ENCODE assay signal across 3 cellular contexts in genomic region chr6:35018184-35018523, GRCh38.
TF ChIP-seq lines count a peak whose summit lies in the region.

No MANE protein-coding gene starts in this region.

TF ChIP-seq in liver, 16 proteins besides CTCF, POLR2A, EP300 and RAD21 (continued from another document):
- TF ChIP-seq EGR1 (IDR thresholded peaks at IDR 0.05; ENCODE audit: low read depth in 2 of 2) (no peak), TAF1 (conservative IDR thresholded peaks at IDR 0.05) (no peak), REST (IDR thresholded peaks at IDR 0.05) (no peak), JUND (IDR thresholded peaks at IDR 0.05) (no peak), GABPA (IDR thresholded peaks at IDR 0.05 in 1 of 2, conservative IDR thresholded peaks at IDR 0.05 in 1 of 2) (no peak), FOXA2 (IDR thresholded peaks at IDR 0.05) (no peak), SP1 (IDR thresholded peaks at IDR 0.05) (no peak), NR2F2 (IDR thresholded peaks at IDR 0.05) (no peak), FOXA1 (IDR thresholded peaks at IDR 0.05) (no peak), YY1 (IDR thresholded peaks at IDR 0.05) (no peak), ZBTB33 (IDR thresholded peaks at IDR 0.05) (no peak), RXRA (IDR thresholded peaks at IDR 0.05) (no peak)

TF ChIP-seq in HepG2, 621 proteins besides CTCF, POLR2A, EP300 and RAD21:
- TF ChIP-seq THAP9 (CRISPR knock-in tag; IDR thresholded peaks at IDR 0.05; ENCODE audit: borderline replicate concordance) (no peak), EHMT2 (IDR thresholded peaks at IDR 0.05; ENCODE audit: borderline replicate concordance, low read depth, low read length) (no peak), ZNF432 (CRISPR knock-in tag; IDR thresholded peaks at IDR 0.05; ENCODE audit: borderline replicate concordance) (no peak), SP4 (CRISPR knock-in tag; IDR thresholded peaks at IDR 0.05) (no peak), SOX13 (IDR thresholded peaks at IDR 0.05) (no peak), SOX13 (CRISPR knock-in tag; conservative IDR thresholded peaks at IDR 0.05 in 1 of 2, IDR thresholded peaks at IDR 0.05 in 1 of 2) (no peak), ZNF609 (CRISPR knock-in tag; IDR thresholded peaks at IDR 0.05; ENCODE audit: borderline replicate concordance) (no peak), HES4 (CRISPR knock-in tag; IDR thresholded peaks at IDR 0.05; ENCODE audit: borderline replicate concordance) (no peak), PITX1 (CRISPR knock-in tag; IDR thresholded peaks at IDR 0.05) (no peak), HMGXB3 (CRISPR knock-in tag; IDR thresholded peaks at IDR 0.05; ENCODE audit: borderline replicate concordance) (no peak), ZNF383 (CRISPR knock-in tag; IDR thresholded peaks at IDR 0.05; ENCODE audit: borderline replicate concordance) (no peak), ZMYM2 (CRISPR knock-in tag; IDR thresholded peaks at IDR 0.05) (no peak), ASH2L (IDR thresholded peaks at IDR 0.05; ENCODE audit: insufficient read length, low read depth, low read length) (no peak)

TF ChIP-seq in SK-N-SH treated with all-trans-retinoic acid at 6 μM for 48 hours, 23 proteins besides CTCF, POLR2A, EP300 and RAD21 (continued from another document):
- TF ChIP-seq CREB5 (CRISPR knock-in tag; IDR thresholded peaks at IDR 0.05; ENCODE audit: low read depth) (no peak), TSHZ2 (CRISPR knock-in tag; IDR thresholded peaks at IDR 0.05) (no peak), BACH2 (CRISPR knock-in tag; IDR thresholded peaks at IDR 0.05; ENCODE audit: borderline replicate concordance) (no peak), OSR1 (CRISPR knock-in tag; IDR thresholded peaks at IDR 0.05) (no peak), ZFP30 (CRISPR knock-in tag; IDR thresholded peaks at IDR 0.05) (no peak), ZNF8 (CRISPR knock-in tag; IDR thresholded peaks at IDR 0.05) (no peak)
TF ChIP-seq in SK-N-SH treated with all-trans-retinoic acid at 6 μM for 48 hours: peak in this region for 0.
